8 cellular contexts compared by ENCODE assay signal in the genomic region with DNA sequence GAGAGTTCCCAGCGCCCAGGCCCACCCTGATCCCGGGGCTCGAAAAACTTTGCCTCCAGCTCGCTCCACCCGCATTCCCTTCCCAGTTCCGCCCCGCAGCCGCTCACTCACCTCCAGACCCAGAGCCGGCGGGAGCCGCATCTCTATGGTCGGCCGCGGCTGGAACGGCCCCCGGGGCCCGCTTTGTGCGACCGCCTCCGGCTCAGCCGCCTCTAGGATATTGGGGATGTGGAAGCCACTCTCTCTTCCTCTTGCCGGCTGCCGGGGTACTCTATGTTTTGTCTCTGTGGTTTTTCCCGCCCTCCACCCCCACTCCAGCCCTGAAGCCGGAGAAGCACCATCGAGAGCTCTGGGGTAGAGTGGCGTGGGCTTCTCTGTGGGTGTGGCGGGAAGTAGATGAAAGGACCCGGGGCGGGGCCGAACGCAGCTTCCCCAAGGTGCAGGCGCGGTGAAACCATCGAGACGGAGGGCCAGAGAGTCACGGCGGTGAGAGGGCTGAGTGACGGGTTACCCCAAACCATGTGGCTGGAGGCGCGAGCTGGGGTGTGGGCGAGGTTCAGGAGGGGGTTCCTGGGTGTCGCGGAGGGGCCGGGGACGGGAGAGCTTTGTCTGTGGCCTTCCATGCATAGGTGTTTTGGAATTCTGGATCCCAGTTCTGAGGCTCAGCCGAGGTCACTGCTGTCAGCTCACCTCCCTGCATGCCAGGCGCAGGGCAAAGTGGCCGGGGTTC. TPM values are rescaled to one million over a fixed set of nuclear protein-coding genes. Genes with fewer than 3 reads are reported as not detected.
DNase-seq lines count a peak whose midpoint lies in the region; ATAC-seq and TF ChIP-seq lines count a peak whose summit lies in the region.

A gene with protein sequence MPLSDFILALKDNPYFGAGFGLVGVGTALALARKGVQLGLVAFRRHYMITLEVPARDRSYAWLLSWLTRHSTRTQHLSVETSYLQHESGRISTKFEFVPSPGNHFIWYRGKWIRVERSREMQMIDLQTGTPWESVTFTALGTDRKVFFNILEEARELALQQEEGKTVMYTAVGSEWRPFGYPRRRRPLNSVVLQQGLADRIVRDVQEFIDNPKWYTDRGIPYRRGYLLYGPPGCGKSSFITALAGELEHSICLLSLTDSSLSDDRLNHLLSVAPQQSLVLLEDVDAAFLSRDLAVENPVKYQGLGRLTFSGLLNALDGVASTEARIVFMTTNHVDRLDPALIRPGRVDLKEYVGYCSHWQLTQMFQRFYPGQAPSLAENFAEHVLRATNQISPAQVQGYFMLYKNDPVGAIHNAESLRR (plus strand): TSS at position 426 of the 730 bp plus-strand sequence. CDS start 1,305 bp downstream, outside the sequence.
A gene with protein sequence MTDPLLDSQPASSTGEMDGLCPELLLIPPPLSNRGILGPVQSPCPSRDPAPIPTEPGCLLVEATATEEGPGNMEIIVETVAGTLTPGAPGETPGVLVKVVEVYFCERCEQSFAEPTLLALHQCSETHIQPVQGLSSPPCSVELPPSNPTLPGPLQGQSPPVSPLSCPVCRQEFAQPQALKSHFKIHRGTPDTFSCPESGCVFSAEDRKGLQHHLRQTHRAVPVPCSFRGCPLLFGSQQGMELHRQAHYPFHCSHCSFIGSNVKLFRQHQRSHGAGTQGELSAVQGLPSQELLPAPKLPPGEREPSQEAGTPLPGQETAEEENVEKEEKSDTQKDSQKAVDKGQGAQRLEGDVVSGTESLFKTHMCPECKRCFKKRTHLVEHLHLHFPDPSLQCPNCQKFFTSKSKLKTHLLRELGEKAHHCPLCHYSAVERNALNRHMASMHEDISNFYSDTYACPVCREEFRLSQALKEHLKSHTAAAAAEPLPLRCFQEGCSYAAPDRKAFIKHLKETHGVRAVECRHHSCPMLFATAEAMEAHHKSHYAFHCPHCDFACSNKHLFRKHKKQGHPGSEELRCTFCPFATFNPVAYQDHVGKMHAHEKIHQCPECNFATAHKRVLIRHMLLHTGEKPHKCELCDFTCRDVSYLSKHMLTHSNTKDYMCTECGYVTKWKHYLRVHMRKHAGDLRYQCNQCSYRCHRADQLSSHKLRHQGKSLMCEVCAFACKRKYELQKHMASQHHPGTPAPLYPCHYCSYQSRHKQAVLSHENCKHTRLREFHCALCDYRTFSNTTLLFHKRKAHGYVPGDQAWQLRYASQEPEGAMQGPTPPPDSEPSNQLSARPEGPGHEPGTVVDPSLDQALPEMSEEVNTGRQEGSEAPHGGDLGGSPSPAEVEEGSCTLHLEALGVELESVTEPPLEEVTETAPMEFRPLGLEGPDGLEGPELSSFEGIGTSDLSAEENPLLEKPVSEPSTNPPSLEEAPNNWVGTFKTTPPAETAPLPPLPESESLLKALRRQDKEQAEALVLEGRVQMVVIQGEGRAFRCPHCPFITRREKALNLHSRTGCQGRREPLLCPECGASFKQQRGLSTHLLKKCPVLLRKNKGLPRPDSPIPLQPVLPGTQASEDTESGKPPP (N-terminal part only) (minus strand): TSS at position 366 of the 730 bp plus-strand sequence. CDS start 3,194 bp downstream, outside the sequence.

- H3K4me3 Mint-ChIP-seq in naive B cell: peak within 1 kb of the TSS; percentile 89 to 98 (median 98)
- H3K4me3 Mint-ChIP-seq in stimulated activated effector memory CD8-positive, alpha-beta T cell treated with anti-CD3 and anti-CD28 coated beads, Interleukin-12 subunit alpha, Interleukin-12 subunit beta, amount 100 ng/mL, for 72 hours: peak within 1 kb of the TSS; percentile 97

- H3K79me2 ChIP-seq in DND-41 (ENCODE audit: insufficient read depth, low read length) (peaks cover 39% of the 10 kb centered on the region), GM23248 (ENCODE audit: insufficient read depth) (peaks cover 61% of the 10 kb centered on the region)

- H3K4me1 Mint-ChIP-seq in naive B cell: peaks cover 35 to 36% (median 36%) of the 10 kb centered on the region in 3 donors
- peaks cover 44% of the 10 kb centered on the region for H3K4me1 Mint-ChIP-seq in stimulated activated effector memory CD8-positive, alpha-beta T cell treated with anti-CD3 and anti-CD28 coated beads, Interleukin-12 subunit alpha, Interleukin-12 subunit beta, amount 100 ng/mL, for 72 hours

- peaks cover 41% of the 10 kb centered on the region for H3K4me1 ChIP-seq in DND-41 (ENCODE audit: insufficient read depth, low read length)
- H3K4me1 ChIP-seq in GM23248 (ENCODE audit: insufficient read depth): peaks cover 4% of the 10 kb centered on the region; the same call in 1 of the 2 replicates

- H3K4me3 ChIP-seq in DND-41 (ENCODE audit: low read depth in 1 of 2, low read length in 2 of 2) (peak within 1 kb of the TSS; percentile 77 to 81), GM23248 (peak within 1 kb of the TSS; percentile 89)

- in situ Hi-C loops in GM23248 (cut with MboI): no loop called here

- H3K9me3 ChIP-seq in DND-41 (ENCODE audit: insufficient read depth, low read length, severe bottlenecking) (no peaks in the 10 kb centered on the region), GM23248 (ENCODE audit: low read depth) (no peaks in the 10 kb centered on the region)

- no peaks in the 10 kb centered on the region for H3K27me3 ChIP-seq in DND-41 (ENCODE audit: insufficient read depth, low read length, poor library complexity)
- H3K27me3 ChIP-seq in GM23248 (replicated peaks; ENCODE audit: insufficient read depth): no peaks in the 10 kb centered on the region

- DNase-seq in DND-41: peak; percentile 96
- DNase-seq in GM23248: peak; percentile 87
- peak; percentile 90 for DNase-seq in LHCN-M2 (ENCODE audit: low read depth)
- DNase-seq in RPMI7951 (ENCODE audit: low read depth): peak; percentile 92
- DNase-seq in activated T-helper 1 cell treated with Interleukin-2 at 50 U/mL for 16 hours (ENCODE audit: low read depth): peak; percentile 86
- DNase-seq in fibroblast of gingiva (ENCODE audit: low read depth): peak; percentile 79
- peak; percentile 92 for DNase-seq in naive B cell
- peak; percentile 85 to 97 for DNase-seq in stimulated activated effector memory CD8-positive, alpha-beta T cell treated with anti-CD3 and anti-CD28 coated beads, Interleukin-12 subunit alpha, Interleukin-12 subunit beta, amount 100 ng/mL, for 72 hours (ENCODE audit: low spot score in 2 of 2)

- H3K27me3 Mint-ChIP-seq in naive B cell: no peaks in the 10 kb centered on the region

- no peaks in the 10 kb centered on the region for H3K9me2 ChIP-seq in GM23248 (ENCODE audit: insufficient read depth)

- H3K36me3 ChIP-seq in DND-41 (ENCODE audit: insufficient read depth, low read length): peaks cover 71% of the 10 kb centered on the region
- peaks cover 14% of the 10 kb centered on the region; the same call in 1 of the 2 replicates for H3K36me3 ChIP-seq in GM23248 (ENCODE audit: low read depth)

- H4K20me1 ChIP-seq in DND-41 (ENCODE audit: insufficient read depth, low read length): no peaks in the 10 kb centered on the region; the same call in none of the 2 replicates
- no peaks in the 10 kb centered on the region for H4K20me1 ChIP-seq in GM23248 (ENCODE audit: insufficient read depth)

- no peak for TF ChIP-seq CTCF in DND-41 (IDR thresholded peaks at IDR 0.05; ENCODE audit: borderline replicate concordance, extremely low read depth, low read length, poor library complexity, severe bottlenecking)

- ATAC-seq in DND-41 (ENCODE audit: insufficient read depth, low read depth): peak; percentile 97
- peak; percentile 97 to 98 for ATAC-seq in naive B cell (ENCODE audit: low read depth in 2 of 2)
- peak; percentile 97 for ATAC-seq in stimulated activated effector memory CD8-positive, alpha-beta T cell treated with anti-CD3 and anti-CD28 coated beads, Interleukin-12 subunit alpha, Interleukin-12 subunit beta, amount 100 ng/mL, for 72 hours

- H3K27ac ChIP-seq in DND-41 (ENCODE audit: low read length) (peak within 1 kb of the TSS; percentile 74), GM23248 (0 out of 2 replicates have a peak within 1 kb of the TSS, but pooled peaks have one; percentile 10)

- H3K4me2 ChIP-seq in DND-41 (ENCODE audit: insufficient read depth, low read length) (peak within 1 kb of the TSS; percentile 94), GM23248 (ENCODE audit: unreplicated experiment) (peak within 1 kb of the TSS; percentile 90)

- H3F3A ChIP-seq in GM23248 (ENCODE audit: insufficient read depth): peaks cover 11% of the 10 kb centered on the region; the same call in 1 of the 2 replicates

- 0 to 1% methylated on average over 47 to 48 of the region's 49 CpGs for WGBS in GM23248 (ENCODE audit: low coverage in 1 of 2, low lambda C conversion rate in 2 of 2, missing lambda C conversion rate in 2 of 2), 2 experiments

- H3K9ac ChIP-seq in DND-41 (ENCODE audit: low read depth, low read length): peak within 1 kb of the TSS; percentile 74
- H3K9ac ChIP-seq in GM23248: peak within 1 kb of the TSS; percentile 73

- H2AFZ ChIP-seq in DND-41 (ENCODE audit: low read depth, low read length) (peak within 1 kb of the TSS; percentile 92), GM23248 (peak within 1 kb of the TSS; percentile 94)

- peaks cover 5 to 15% of the 10 kb centered on the region in 2 donors for H3K36me3 Mint-ChIP-seq in naive B cell
- H3K36me3 Mint-ChIP-seq in stimulated activated effector memory CD8-positive, alpha-beta T cell treated with anti-CD3 and anti-CD28 coated beads, Interleukin-12 subunit alpha, Interleukin-12 subunit beta, amount 100 ng/mL, for 72 hours: peaks cover 85% of the 10 kb centered on the region

- no peaks in the 10 kb centered on the region for H3K9me3 Mint-ChIP-seq in naive B cell
- no peaks in the 10 kb centered on the region for H3K9me3 Mint-ChIP-seq in stimulated activated effector memory CD8-positive, alpha-beta T cell treated with anti-CD3 and anti-CD28 coated beads, Interleukin-12 subunit alpha, Interleukin-12 subunit beta, amount 100 ng/mL, for 72 hours

- H3K27ac Mint-ChIP-seq in naive B cell: peak within 1 kb of the TSS; percentile 73 to 97 (median 92)
- H3K27ac Mint-ChIP-seq in stimulated activated effector memory CD8-positive, alpha-beta T cell treated with anti-CD3 and anti-CD28 coated beads, Interleukin-12 subunit alpha, Interleukin-12 subunit beta, amount 100 ng/mL, for 72 hours: peak within 1 kb of the TSS; percentile 94

RNA-seq across cellular contexts. Expression of the first gene that starts in this region (rescaled TPM):
- 30.9 and 56.1 TPM in 2 replicates for total RNA-seq in GM23248 (2014; rRNA removed; shearing (Covaris generic))
- polyA plus RNA-seq in GM23248 (2016; fragmentation: Nextera tagmentation; extraction: Ambion mirVana) (39.9 and 44.2 TPM in 2 replicates), naive B cell (ENCODE audit: low read depth in 6 of 6) (10 to 100 TPM; 16.8 to 30.2 (median 23.0) TPM)
- 38.3 and 50.6 TPM in 2 replicates for total RNA-seq in LHCN-M2 (2014; rRNA removed)
- polyA plus RNA-seq in LHCN-M2 (2012): 36.5 TPM
- total RNA-seq in RPMI7951 (2014; rRNA removed; shearing (Covaris generic)): 47.0 and 49.8 TPM in 2 replicates

RNA-seq across cellular contexts. Expression of the second gene that starts in this region (rescaled TPM):
- total RNA-seq in GM23248 (2014; rRNA removed; shearing (Covaris generic)): 7.8 and 8.5 TPM in 2 replicates
- polyA plus RNA-seq in GM23248 (2016; fragmentation: Nextera tagmentation; extraction: Ambion mirVana) (6.6 and 11.5 TPM in 2 replicates), naive B cell (ENCODE audit: low read depth in 6 of 6) (10 to 100 TPM in 1 of 6 donors, 1 to 10 TPM in 4, not detected in 1; 4.8 to 24.9 (median 5.9) TPM)
- total RNA-seq in LHCN-M2 (2014; rRNA removed): 15.0 and 15.8 TPM in 2 replicates
- 7.8 TPM for polyA plus RNA-seq in LHCN-M2 (2012)
- total RNA-seq in RPMI7951 (2014; rRNA removed; shearing (Covaris generic)): 11.3 and 13.6 TPM in 2 replicates

Comparison
In these comparisons a context has a peak if more than half of its experiments do, and no peak if none do; other contexts are left out.
1. Peak in every context shown above with its lines: DNase-seq, ATAC-seq, H3K4me3 ChIP-seq and H3K27ac ChIP-seq.